1 cellular context compared by ENCODE assay signal in genomic region chr10:104488046-104488832, GRCh38.
TF ChIP-seq lines count a peak whose summit lies in the region.

No MANE protein-coding gene starts in this region.

TF ChIP-seq in SK-N-SH, 30 proteins besides CTCF, POLR2A, EP300 and RAD21:
- TF ChIP-seq USF2 (IDR thresholded peaks at IDR 0.05; ENCODE audit: borderline replicate concordance, low read depth, low read length) (no peak), SMC3 (IDR thresholded peaks at IDR 0.05; ENCODE audit: low read depth, low read length) (no peak), MEF2A (IDR thresholded peaks at IDR 0.05; ENCODE audit: borderline replicate concordance, low read depth) (no peak), RCOR1 (IDR thresholded peaks at IDR 0.05; ENCODE audit: low read length) (no peak), ELF1 (IDR thresholded peaks at IDR 0.05) (no peak), NFIC (IDR thresholded peaks at IDR 0.05; ENCODE audit: borderline replicate concordance) (no peak), MXI1 (IDR thresholded peaks at IDR 0.05; ENCODE audit: low read depth, low read length) (no peak), IRF3 (IDR thresholded peaks at IDR 0.05; ENCODE audit: low read depth, low read length) (no peak), REST (IDR thresholded peaks at IDR 0.05; ENCODE audit: low read depth, low read length) (no peak), PBX3 (IDR thresholded peaks at IDR 0.05) (no peak), GABPA (IDR thresholded peaks at IDR 0.05; ENCODE audit: low read depth) (no peak), CHD2 (IDR thresholded peaks at IDR 0.05; ENCODE audit: low read length, partially characterized antibody) (no peak), FOXJ3 (CRISPR knock-in tag; IDR thresholded peaks at IDR 0.05) (no peak), RXRA (IDR thresholded peaks at IDR 0.05; ENCODE audit: borderline replicate concordance, low read depth) (no peak), MAX (IDR thresholded peaks at IDR 0.05; ENCODE audit: low read depth) (no peak)
